ENCODE assay signal across 10 cellular contexts in the genomic region with DNA sequence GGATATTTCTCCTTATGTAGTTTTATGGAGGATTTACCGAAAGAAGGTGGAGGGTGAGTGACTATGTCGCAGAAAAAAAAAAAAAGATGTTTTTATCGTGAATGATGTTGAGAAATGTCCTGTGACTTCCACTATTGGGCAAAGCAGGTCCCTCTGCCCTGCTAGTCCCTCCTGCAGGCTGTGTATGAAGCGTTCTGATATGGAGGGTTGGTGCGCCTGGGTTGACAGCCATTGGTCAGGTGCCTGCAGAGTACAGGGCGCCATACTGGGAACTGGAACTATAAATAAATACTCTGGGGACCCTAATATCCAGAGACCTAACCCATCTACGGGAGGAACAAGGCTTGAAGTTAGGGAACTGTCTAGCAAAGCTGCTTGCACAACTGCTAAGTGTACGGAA. TPM values are rescaled to one million over a fixed set of nuclear protein-coding genes. Genes with fewer than 3 reads are reported as not detected.
DNase-seq lines count a peak whose midpoint lies in the region; ATAC-seq, FAIRE-seq and TF ChIP-seq lines count a peak whose summit lies in the region.
"Had no signal": no experiment of that assay in that cellular context is flagged by ENCODE, and none has a peak within 500 bp of the region (broad histone marks: within the 10 kb centered on the region; RNA-seq: fewer than 3 reads in every experiment).

No MANE protein-coding gene starts in this region.

- peaks cover 61% of the 10 kb centered on the region for H3K4me1 Mint-ChIP-seq in activated naive CD4-positive, alpha-beta T cell treated with anti-CD3 and anti-CD28 coated beads, Interleukin-2, amount 10 ng/mL, durations not matched to agents 7 days and 5 days
- H3K4me1 Mint-ChIP-seq in activated T-cell treated with anti-CD3 and anti-CD28 coated beads, Interleukin-2, amount 50 U/mL, for 72 hours (ENCODE audit: low read depth) = peaks cover 66% of the 10 kb centered on the region

- DNase-seq in activated naive CD4-positive, alpha-beta T cell treated with anti-CD3 and anti-CD28 coated beads, Interleukin-2, amount 10 ng/mL, durations not matched to agents 7 days and 5 days = peak; percentile 55
- DNase-seq in activated naive CD4-positive, alpha-beta T cell treated with Interleukin-2 at 50 U/mL for 16 hours = no peak
- DNase-seq in activated T-cell treated with anti-CD3 and anti-CD28 coated beads, Interleukin-2, amount 50 U/mL, for 72 hours = peak in 1 of 2 donors; percentile 35
- DNase-seq in keratinocyte (ENCODE audit: low read depth, low spot score) (no peak), tibial artery (peak in 1 of 2 donors; percentile 51), NCI-H82 treated with DMSO at 0.1 percent for 48 hours (lab: John Stamatoyannopoulos, UW; ENCODE audit: unreplicated experiment) (no peak), NCI-H1092 treated with DMSO at 0.1 percent for 48 hours (lab: John Stamatoyannopoulos, UW) (no peak), NCI-H446 (lab: John Stamatoyannopoulos, UW) (no peak)
- DNase-seq: midbrain had no signal

- no peaks in the 10 kb centered on the region for H3K9me1 ChIP-seq in keratinocyte (ENCODE audit: control insufficient read depth, extremely low read depth, insufficient read depth, low read length)

- FAIRE-seq in keratinocyte (lab: Jason Lieb, UNC) = no peak

- ATAC-seq in activated T-cell treated with anti-CD3 and anti-CD28 coated beads, Interleukin-2, amount 50 U/mL, for 72 hours (replicated peaks in 1 of 2) = no peak

- peak overlapping the region in 2 of 3 experiments; percentile 82 to 97 for H3K4me3 ChIP-seq in keratinocyte (ENCODE audit: control insufficient read depth in 2 of 3, extremely low read depth in 1 of 3, insufficient read depth in 2 of 3, low read depth in 1 of 3, low read length in 3 of 3)
- H3K4me3 ChIP-seq in tibial artery = peak overlapping the region; percentile 71 to 84

- H3K4me1 ChIP-seq in keratinocyte (ENCODE audit: control insufficient read depth, extremely low read depth, insufficient read depth, low read length) (no peaks in the 10 kb centered on the region), tibial artery (peaks cover 0 to 26% (median 11%) of the 10 kb centered on the region in 4 donors)

- H3K27me3 ChIP-seq in keratinocyte (ENCODE audit: control insufficient read depth, extremely low read depth, insufficient read depth, low read length) (no peaks in the 10 kb centered on the region), tibial artery (no peaks in the 10 kb centered on the region)

- dilution Hi-C loops in keratinocyte (cut with MboI; ENCODE audit: extremely low pct_ligation_motif_present, low sequenced_read_pairs) = no loop called here

- no peak overlapping the region for H3K9ac ChIP-seq in keratinocyte (ENCODE audit: control insufficient read depth, extremely low read depth, insufficient read depth, low read length)

- no peak overlapping the region for H3K27ac ChIP-seq in keratinocyte (ENCODE audit: control insufficient read depth, insufficient read depth, low read length)
- H3K27ac ChIP-seq in tibial artery = peak overlapping the region in 1 of 2 donors; percentile 75

- no peaks in the 10 kb centered on the region for H3K36me3 ChIP-seq in keratinocyte (ENCODE audit: control insufficient read depth in 2 of 2, extremely low read depth in 1 of 2, insufficient read depth in 2 of 2, low read length in 2 of 2)
- no peaks in the 10 kb centered on the region for H3K36me3 ChIP-seq in tibial artery

- intact Hi-C loops in tibial artery (cut with DNase I; ENCODE audit: low total_unique reads) = loop anchor here (5.0 kb wide), 1 partner anchor 86 kb away; no protein-coding TSS in a partner anchor

- CTCF ChIA-PET in activated naive CD4-positive, alpha-beta T cell treated with anti-CD3 and anti-CD28 coated beads, Interleukin-2, amount 10 ng/mL, durations not matched to agents 7 days and 5 days (lab: Charles Lee) = interaction anchor here (2.0 kb wide), 2 partner anchors 11 to 85 kb away, joined by 7 to 9 read pairs; no protein-coding TSS in a partner anchor

- no peaks in the 10 kb centered on the region for H3K9me3 Mint-ChIP-seq in activated naive CD4-positive, alpha-beta T cell treated with anti-CD3 and anti-CD28 coated beads, Interleukin-2, amount 10 ng/mL, durations not matched to agents 7 days and 5 days
- H3K9me3 Mint-ChIP-seq in activated T-cell treated with anti-CD3 and anti-CD28 coated beads, Interleukin-2, amount 50 U/mL, for 72 hours = no peaks in the 10 kb centered on the region

- peak overlapping the region; percentile 94 for H3K27ac Mint-ChIP-seq in activated naive CD4-positive, alpha-beta T cell treated with anti-CD3 and anti-CD28 coated beads, Interleukin-2, amount 10 ng/mL, durations not matched to agents 7 days and 5 days
- H3K27ac Mint-ChIP-seq in activated T-cell treated with anti-CD3 and anti-CD28 coated beads, Interleukin-2, amount 50 U/mL, for 72 hours = peak overlapping the region; percentile 9

- TF ChIP-seq CTCF in keratinocyte (optimal IDR thresholded peaks at IDR 0.05 in 1 of 3, IDR thresholded peaks at IDR 0.05 in 1 of 3, conservative IDR thresholded peaks at IDR 0.05 in 1 of 3; ENCODE audit: extremely low read depth in 1 of 3, insufficient read depth in 2 of 3, low read length in 3 of 3) (no peak), tibial artery (IDR thresholded peaks at IDR 0.05) (no peak)

- peaks cover 36% of the 10 kb centered on the region for H3K36me3 Mint-ChIP-seq in activated naive CD4-positive, alpha-beta T cell treated with anti-CD3 and anti-CD28 coated beads, Interleukin-2, amount 10 ng/mL, durations not matched to agents 7 days and 5 days
- peaks cover 1% of the 10 kb centered on the region in 2 donors for H3K36me3 Mint-ChIP-seq in activated T-cell treated with anti-CD3 and anti-CD28 coated beads, Interleukin-2, amount 50 U/mL, for 72 hours (ENCODE audit: insufficient read depth in 2 of 2)

- H3K4me3 Mint-ChIP-seq in activated naive CD4-positive, alpha-beta T cell treated with anti-CD3 and anti-CD28 coated beads, Interleukin-2, amount 10 ng/mL, durations not matched to agents 7 days and 5 days = peak overlapping the region; percentile 94
- peak overlapping the region; percentile 88 to 89 for H3K4me3 Mint-ChIP-seq in activated T-cell treated with anti-CD3 and anti-CD28 coated beads, Interleukin-2, amount 50 U/mL, for 72 hours

- H3K9me3 ChIP-seq in keratinocyte (ENCODE audit: control insufficient read depth, low read depth, low read length) (no peaks in the 10 kb centered on the region), tibial artery (no peaks in the 10 kb centered on the region)

- H4K20me1 ChIP-seq in keratinocyte (ENCODE audit: control insufficient read depth, extremely low read depth, insufficient read depth, low read length) = no peaks in the 10 kb centered on the region

- peaks cover 41% of the 10 kb centered on the region for H3K79me2 ChIP-seq in keratinocyte (ENCODE audit: control insufficient read depth, insufficient read depth, low read length)

- H3K27me3 Mint-ChIP-seq in activated naive CD4-positive, alpha-beta T cell treated with anti-CD3 and anti-CD28 coated beads, Interleukin-2, amount 10 ng/mL, durations not matched to agents 7 days and 5 days = peaks cover 4% of the 10 kb centered on the region
- H3K27me3 Mint-ChIP-seq in activated T-cell treated with anti-CD3 and anti-CD28 coated beads, Interleukin-2, amount 50 U/mL, for 72 hours (ENCODE audit: low read depth) = no peaks in the 10 kb centered on the region

- H3K4me2 ChIP-seq in keratinocyte (ENCODE audit: control insufficient read depth, extremely low read depth, insufficient read depth, low read depth, low read length) = peak overlapping the region; percentile 74

- H2AFZ ChIP-seq in keratinocyte (ENCODE audit: control insufficient read depth, low read length) = no peak overlapping the region

RNA-seq across cellular contexts. Expression of a gene that starts 1.5 kb away (rescaled TPM):
- total RNA-seq in activated T-cell treated with anti-CD3 and anti-CD28 coated beads, Interleukin-2, amount 50 U/mL, for 72 hours = 10 to 100 TPM; 19.5 to 23.5 TPM
- 6.0 to 12.1 TPM (median 7.0 TPM) in 3 replicates for polyA plus RNA-seq in keratinocyte
- 2.3 TPM for polyA plus RNA-seq in keratinocyte (2011; ENCODE audit: low read depth)
- 3.1 and 3.6 TPM in 2 replicates for polyA plus RNA-seq in keratinocyte (2011; cell fraction: cytosol; rRNA removed)
- polyA plus RNA-seq in keratinocyte (2011; cell fraction: nucleus; rRNA removed) = 22.6 and 27.9 TPM in 2 replicates
- 6.7 and 9.0 TPM in 2 replicates for polyA plus RNA-seq in keratinocyte (2012; ENCODE audit: low replicate concordance)
- 15.7 to 43.4 TPM (median 26.6 TPM) in 3 replicates for polyA minus RNA-seq in keratinocyte
- polyA minus RNA-seq in keratinocyte (2011; cell fraction: cytosol; rRNA and poly(A)+ RNA removed) = 5.9 TPM
- 18.7 and 22.6 TPM in 2 replicates for polyA minus RNA-seq in keratinocyte (2011; cell fraction: nucleus; rRNA and poly(A)+ RNA removed)

RNA-seq across cellular contexts. Expression of a gene that starts 34.9 kb away (rescaled TPM):
- under 1 TPM; 0.07 TPM for total RNA-seq in activated T-cell treated with anti-CD3 and anti-CD28 coated beads, Interleukin-2, amount 50 U/mL, for 72 hours
- 0.01 to 0.02 TPM in 2 of 3 replicates, not detected in the other for polyA plus RNA-seq in keratinocyte
- 0.06 TPM for polyA plus RNA-seq in keratinocyte (2011; ENCODE audit: low read depth)
- polyA plus RNA-seq in keratinocyte (2011; cell fraction: cytosol; rRNA removed) = 0.01 TPM in 1 of 2 replicates, not detected in the other
- polyA plus RNA-seq in keratinocyte (2011; cell fraction: nucleus; rRNA removed) = 0.09 and 0.13 TPM in 2 replicates
- polyA plus RNA-seq in keratinocyte (2012; ENCODE audit: low replicate concordance) = not detected in 2 replicates
- polyA minus RNA-seq in keratinocyte = 0.07 TPM in 1 of 3 replicates, not detected in the others
- polyA minus RNA-seq in keratinocyte (2011; cell fraction: cytosol; rRNA and poly(A)+ RNA removed) = not detected
- polyA minus RNA-seq in keratinocyte (2011; cell fraction: nucleus; rRNA and poly(A)+ RNA removed) = not detected in 2 replicates
- total RNA-seq: NCI-H460 had no signal
